12 cellular contexts compared by ENCODE assay signal in the genomic region with DNA sequence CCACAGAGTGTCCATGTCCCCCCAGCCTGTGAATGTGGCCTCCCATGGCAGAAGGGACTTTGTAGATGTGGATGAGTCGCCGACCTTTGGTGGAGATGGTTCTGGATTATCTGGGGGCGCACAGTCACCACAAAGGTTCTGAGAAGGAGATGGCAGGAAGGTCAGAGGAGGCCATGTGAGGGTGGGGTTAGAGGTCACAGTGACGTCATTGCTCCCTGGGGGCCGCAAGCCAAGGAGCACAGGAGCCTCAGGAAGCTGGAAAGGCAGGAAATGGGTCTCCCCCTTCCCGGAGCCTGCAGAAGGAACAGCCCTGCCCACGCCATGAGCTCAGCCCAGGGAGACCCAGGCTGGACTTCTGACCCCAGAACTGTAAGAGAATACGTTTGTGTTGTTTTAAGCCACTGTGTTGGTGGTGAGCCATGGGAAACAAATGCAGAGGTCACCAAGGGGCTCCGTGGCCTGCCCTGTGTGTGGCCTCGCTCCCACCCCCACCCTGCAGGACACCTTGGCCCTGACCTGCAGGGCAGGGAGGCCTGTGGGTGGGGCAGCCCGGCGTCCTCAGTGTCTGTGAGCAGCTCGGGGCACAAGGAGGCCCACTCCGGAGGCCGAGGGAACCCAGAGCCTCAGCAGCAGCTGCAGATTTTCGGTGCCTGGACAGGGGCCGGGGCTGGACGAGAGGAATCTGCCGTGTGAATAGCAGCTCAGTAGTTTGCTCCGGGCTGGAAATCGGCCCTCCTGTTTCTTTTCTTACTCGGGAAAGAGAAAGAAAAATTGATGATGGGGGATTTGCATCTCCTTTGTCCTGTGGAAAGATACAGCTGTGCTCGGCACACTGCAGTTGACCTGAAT. TPM values are rescaled to one million over a fixed set of nuclear protein-coding genes. Genes with fewer than 3 reads are reported as not detected.
DNase-seq lines count a peak whose midpoint lies in the region; ATAC-seq and TF ChIP-seq lines count a peak whose summit lies in the region.
"Had no signal": no experiment of that assay in that cellular context is flagged by ENCODE, and none has a peak within 500 bp of the region (broad histone marks: within the 10 kb centered on the region; RNA-seq: fewer than 3 reads in every experiment).

No MANE protein-coding gene starts in this region.

- H3K36me3 Mint-ChIP-seq in Caco-2 (ENCODE audit: insufficient read depth, unreplicated experiment) = no peaks in the 10 kb centered on the region
- peaks cover 2% of the 10 kb centered on the region for H3K36me3 Mint-ChIP-seq in T-helper 17 cell (ENCODE audit: low read depth)
- H3K36me3 Mint-ChIP-seq in osteocyte (ENCODE audit: unreplicated experiment) = no peaks in the 10 kb centered on the region

- no peaks in the 10 kb centered on the region for H3K27me3 ChIP-seq in Caco-2 (replicated peaks; ENCODE audit: control insufficient read depth, insufficient read depth, low read length)

- H3K4me3 Mint-ChIP-seq in Caco-2 (ENCODE audit: unreplicated experiment) (peak overlapping the region; percentile 4), T-helper 17 cell (peak overlapping the region; percentile 31), osteocyte (ENCODE audit: unreplicated experiment) (peak overlapping the region; percentile 32)

- no peaks in the 10 kb centered on the region for H3K36me3 ChIP-seq in Caco-2 (ENCODE audit: control insufficient read depth, insufficient read depth, low read length)

- peaks cover 11% of the 10 kb centered on the region for H3K9me3 Mint-ChIP-seq in Caco-2 (ENCODE audit: unreplicated experiment)
- no peaks in the 10 kb centered on the region for H3K9me3 Mint-ChIP-seq in osteocyte (ENCODE audit: unreplicated experiment)

- DNase-seq in Caco-2 (peak; percentile 48 to 77), T-helper 17 cell (no peak), fibroblast of villous mesenchyme (ENCODE audit: low read depth) (peak; percentile 71), osteocyte (ENCODE audit: extremely low spot score, unreplicated experiment) (no peak), NCI-H2227 treated with DMSO at 0.1 percent for 48 hours (lab: John Stamatoyannopoulos, UW) (no peak), NOMO-1 treated with dmso at 0.1 percent for 144 hours (lab: John Stamatoyannopoulos, UW; ENCODE audit: unreplicated experiment) (no peak)
- no peak for DNase-seq in stimulated activated CD4-positive, alpha-beta T cell treated with anti-CD3 and anti-CD28 coated beads, Interleukin-4, amount 100 ng/mL, for 4 hours
- DNase-seq: activated CD8-positive, alpha-beta memory T cell treated with anti-CD3 and anti-CD28 coated beads, Interleukin-2, amount 50 U/mL, for 4 hours; DMS79; NCI-H1105; RPMI8226 had no signal

- peaks cover 25% of the 10 kb centered on the region for H3K4me1 Mint-ChIP-seq in Caco-2 (ENCODE audit: low read depth, unreplicated experiment)
- peaks cover 13% of the 10 kb centered on the region for H3K4me1 Mint-ChIP-seq in T-helper 17 cell
- peaks cover 21% of the 10 kb centered on the region for H3K4me1 Mint-ChIP-seq in osteocyte (ENCODE audit: unreplicated experiment)

- CTCF ChIA-PET in Caco-2 (lab: Charles Lee) = no interaction called here

- H3K9me3 ChIP-seq in Caco-2 (no peaks in the 10 kb centered on the region), T-helper 17 cell (ENCODE audit: control insufficient read depth, low read length, poor library complexity, severe bottlenecking) (no peaks in the 10 kb centered on the region)

- BruUV-seq in Caco-2 (replicated peaks; lab: Mats Ljungman, UMichigan) = no TSS peak

- H3K4me3 ChIP-seq in Caco-2 (ENCODE audit: low read depth, low read length) = no peak overlapping the region
- H3K4me3 ChIP-seq in fibroblast of villous mesenchyme (ENCODE audit: low read depth, low read length) = no peak overlapping the region

- intact Hi-C loops in Caco-2 (cut with micrococcal nuclease; ENCODE audit: unreplicated experiment) = no loop called here

- peaks cover 22% of the 10 kb centered on the region for H3K4me1 ChIP-seq in Caco-2

- H3K27me3 Mint-ChIP-seq in Caco-2 (ENCODE audit: insufficient read depth, unreplicated experiment) (no peaks in the 10 kb centered on the region), T-helper 17 cell (no peaks in the 10 kb centered on the region), osteocyte (ENCODE audit: unreplicated experiment) (no peaks in the 10 kb centered on the region)

- ATAC-seq in T-helper 17 cell (no peak), HG02642 (IDR thresholded peaks at IDR 0.05; ENCODE audit: poor library complexity, unreplicated experiment) (no peak)

- TF ChIP-seq CTCF in Caco-2 (IDR thresholded peaks at IDR 0.05; ENCODE audit: insufficient read depth in 1 of 2, low read depth in 1 of 2, low read length in 1 of 2, severe bottlenecking in 1 of 2, unreplicated experiment in 1 of 2) (no peak), fibroblast of villous mesenchyme (IDR thresholded peaks at IDR 0.05; ENCODE audit: insufficient read depth, low read depth, low read length) (no peak), osteocyte (IDR thresholded peaks at IDR 0.05) (no peak)

- POLR2A ChIA-PET in Caco-2 (lab: Charles Lee) = interaction anchor here (1.0 kb wide), 1 partner anchor 110 kb away, joined by 3 read pairs; a partner anchor contains a TSS

- H3K27ac Mint-ChIP-seq in Caco-2 (ENCODE audit: unreplicated experiment) (peak overlapping the region; percentile 62), T-helper 17 cell (peak overlapping the region; percentile 51), osteocyte (ENCODE audit: unreplicated experiment) (peak overlapping the region; percentile 66)

RNA-seq across cellular contexts. Expression of a gene that starts 32.1 kb away (rescaled TPM):
- total RNA-seq in Caco-2 (2022) = 20.8 and 23.4 TPM in 2 replicates
- total RNA-seq in T-helper 17 cell = 10 to 100 TPM; 14.2 to 14.5 TPM
- total RNA-seq in fibroblast of villous mesenchyme = 8.7 and 18.1 TPM in 2 replicates
- total RNA-seq in osteocyte = 37.4 and 44.5 TPM in 2 replicates

Comparison
In these comparisons a context has a peak if more than half of its experiments do, and no peak if none do; other contexts are left out.
1. DNase-seq: peak in Caco-2 (2 of 2) and fibroblast of villous mesenchyme (single experiment); none in T-helper 17 cell (0 of 3), osteocyte (single experiment), NCI-H2227 treated with DMSO at 0.1 percent for 48 hours (single experiment), NOMO-1 treated with dmso at 0.1 percent for 144 hours (single experiment) and stimulated activated CD4-positive, alpha-beta T cell treated with anti-CD3 and anti-CD28 coated beads, Interleukin-4, amount 100 ng/mL, for 4 hours (0 of 2).
2. Peak in every context shown above with its lines, with median percentiles within 50 percentile points of each other: H3K27ac Mint-ChIP-seq and H3K4me3 Mint-ChIP-seq.